9 cellular contexts compared by ENCODE assay signal in the genomic region with DNA sequence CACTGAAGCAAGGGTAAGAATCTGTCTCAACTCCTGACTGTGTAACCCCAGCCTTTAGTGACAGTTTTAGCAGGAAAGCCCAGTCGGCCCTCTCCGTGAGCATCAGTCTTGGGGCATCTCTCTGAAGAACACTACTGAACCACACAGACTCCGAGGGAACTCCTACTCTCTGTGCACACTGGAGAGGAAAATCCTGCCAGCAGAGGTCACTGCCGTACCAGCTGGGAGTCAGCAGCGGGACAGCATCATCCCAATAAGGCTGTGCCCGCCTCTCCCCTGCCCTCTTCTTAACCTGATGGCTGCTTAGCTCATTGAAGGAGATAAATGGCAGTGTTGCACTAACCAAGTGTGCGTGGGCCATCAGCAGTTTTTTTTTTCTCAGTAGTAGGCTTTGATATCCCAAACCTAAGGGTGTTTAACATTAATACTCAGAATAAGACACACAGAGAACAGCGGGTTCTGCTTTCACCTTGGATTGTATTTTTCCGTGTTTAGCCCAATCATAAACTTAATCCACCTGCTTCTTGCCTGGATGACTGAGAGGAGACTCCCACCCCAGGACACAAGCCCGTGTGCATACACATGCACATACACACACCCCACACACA. TPM values are rescaled to one million over a fixed set of nuclear protein-coding genes. Genes with fewer than 3 reads are reported as not detected.
DNase-seq lines count a peak whose midpoint lies in the region; ATAC-seq lines count a peak whose summit lies in the region.
"Had no signal": no experiment of that assay in that cellular context is flagged by ENCODE, and none has a peak within 500 bp of the region (broad histone marks: within the 10 kb centered on the region; RNA-seq: fewer than 3 reads in every experiment).

No MANE protein-coding gene starts in this region.

- no peaks in the 10 kb centered on the region for H3K36me3 ChIP-seq in CD8-positive, alpha-beta memory T cell (ENCODE audit: insufficient read depth, low read length)

- peak overlapping the region in 1 of 8 donors; percentile 17 for H3K27ac Mint-ChIP-seq in CD8-positive, alpha-beta memory T cell
- H3K27ac Mint-ChIP-seq: T-helper 1 cell treated with Interleukin-12 subunit alpha and Interleukin-12 subunit beta and Interleukin-4 antibody, amounts not matched to agents 30 μg/mL and 1 μg/mL, for 36 hours had no signal

- peaks cover 2 to 13% (median 8%) of the 10 kb centered on the region in 3 donors for H3K4me1 Mint-ChIP-seq in CD8-positive, alpha-beta memory T cell

- no peaks in the 10 kb centered on the region for H3K27me3 ChIP-seq in CD8-positive, alpha-beta memory T cell (ENCODE audit: insufficient read depth, low read length, poor library complexity, severe bottlenecking)

- H3K27ac ChIP-seq in CD8-positive, alpha-beta memory T cell (ENCODE audit: low read depth, low read length): no peak overlapping the region

- H3K9me3 ChIP-seq in CD8-positive, alpha-beta memory T cell (ENCODE audit: low read length): no peaks in the 10 kb centered on the region

- POLR2A ChIA-PET in CD8-positive, alpha-beta memory T cell (lab: Charles Lee): no interaction called here

- H3K9me3 Mint-ChIP-seq in CD8-positive, alpha-beta memory T cell: peaks cover 0 to 5% (median 3%) of the 10 kb centered on the region in 5 donors

- CTCF ChIA-PET in CD8-positive, alpha-beta memory T cell (lab: Charles Lee): interaction anchor here (0.6 to 5.1 kb wide), 36 partner anchors 11 to 454 kb away, joined by 3 to 79 read pairs (median 4); no protein-coding TSS in a partner anchor

- no peak overlapping the region for H3K4me3 ChIP-seq in CD8-positive, alpha-beta memory T cell (ENCODE audit: low read length)

- no peak overlapping the region for H3K4me3 Mint-ChIP-seq in CD8-positive, alpha-beta memory T cell
- H3K4me3 Mint-ChIP-seq: T-helper 1 cell treated with Interleukin-12 subunit alpha and Interleukin-12 subunit beta and Interleukin-4 antibody, amounts not matched to agents 30 μg/mL and 1 μg/mL, for 36 hours had no signal

- peak; percentile 65 for ATAC-seq in GM19468 (IDR thresholded peaks at IDR 0.05; ENCODE audit: extremely low read depth, unreplicated experiment)

- H3K4me1 ChIP-seq in CD8-positive, alpha-beta memory T cell (ENCODE audit: insufficient read depth, low read length): peaks cover under 1% of the 10 kb centered on the region

- H3K36me3 Mint-ChIP-seq in CD8-positive, alpha-beta memory T cell: peaks cover 0 to 11% (median 0%) of the 10 kb centered on the region in 3 donors

- no peaks in the 10 kb centered on the region for H3K27me3 Mint-ChIP-seq in CD8-positive, alpha-beta memory T cell

- DNase-seq in CD8-positive, alpha-beta memory T cell: peak; percentile 74 to 89 (median 76)
- peak; percentile 83 for DNase-seq in HK-2 (ENCODE audit: unreplicated experiment)
- DNase-seq in NCI-H82 treated with DMSO at 0.1 percent for 48 hours (lab: John Stamatoyannopoulos, UW; ENCODE audit: unreplicated experiment): peak; percentile 60
- peak; percentile 94 to 95 for DNase-seq in activated CD4-positive, alpha-beta T cell treated with anti-CD3 and anti-CD28 coated beads, Interleukin-2, amount 50 U/mL, for 48 hours
- DNase-seq in dermis microvascular lymphatic vessel endothelial cell (ENCODE audit: low read depth in 2 of 2): peak; percentile 53 to 78
- peak; percentile 81 to 82 for DNase-seq in lung microvascular endothelial cell (ENCODE audit: low read depth in 2 of 2)
- DNase-seq in stimulated activated CD8-positive, alpha-beta memory T cell treated with anti-CD3 and anti-CD28 coated beads, Interleukin-15, amount 100 ng/mL, for 1 hour (ENCODE audit: low read depth): peak; percentile 83

RNA-seq across cellular contexts. Expression of a gene that starts 26.6 kb away (rescaled TPM):
- total RNA-seq in CD8-positive, alpha-beta memory T cell: 10 to 100 TPM; 34.0 to 36.4 TPM
- polyA plus RNA-seq in CD8-positive, alpha-beta memory T cell: 39.2 TPM
- 5.3 and 7.0 TPM in 2 replicates for total RNA-seq in dermis microvascular lymphatic vessel endothelial cell
- 5.4 and 7.3 TPM in 2 replicates for total RNA-seq in lung microvascular endothelial cell
